ENCODE assay signal across 8 cellular contexts in genomic region chr22:45009881-45010531, GRCh38. TPM values are rescaled to one million over a fixed set of nuclear protein-coding genes. Genes with fewer than 3 reads are reported as not detected.
A peak's percentile ranks its signal among the peaks of the same experiment; 100 is the strongest.
DNase-seq lines count a peak whose midpoint lies in the region; ATAC-seq and TF ChIP-seq lines count a peak whose summit lies in the region.

PHF21B (minus strand) TSS chr22:45010005; CDS start chr22:45009549, 456 bp downstream.

- POLR2A ChIA-PET in activated B cell treated with CpG ODN at 0.5 μM for 24 hours (lab: Charles Lee): no interaction called here

- TF ChIP-seq POLR2A in esophagus squamous epithelium (IDR thresholded peaks at IDR 0.05) (no peak), uterus (IDR thresholded peaks at IDR 0.05) (peak in 1 of 2 donors; percentile 77)

- ATAC-seq in activated B cell treated with CpG ODN at 0.5 μM for 24 hours (ENCODE audit: low read depth) (peak; percentile 10), HG02678 (IDR thresholded peaks at IDR 0.05; ENCODE audit: unreplicated experiment) (no peak), GM18907 (IDR thresholded peaks at IDR 0.05; ENCODE audit: unreplicated experiment) (no peak)

- H3K4me2 ChIP-seq in Loucy (ENCODE audit: low read depth, low read length, poor library complexity, severe bottlenecking): peak within 1 kb of the TSS; percentile 71

- peaks cover 76% of the 10 kb centered on the region for H3K27me3 Mint-ChIP-seq in Calu3 (ENCODE audit: unreplicated experiment)
- peaks cover 50% of the 10 kb centered on the region for H3K27me3 Mint-ChIP-seq in activated B cell treated with CpG ODN at 0.5 μM for 24 hours
- H3K27me3 Mint-ChIP-seq in nephron (ENCODE audit: low read depth): peaks cover 17% of the 10 kb centered on the region

- H3K4me1 ChIP-seq in Loucy (ENCODE audit: insufficient read depth, low read length, poor library complexity, severe bottlenecking) (no peaks in the 10 kb centered on the region), esophagus squamous epithelium (peaks cover 28 to 51% (median 34%) of the 10 kb centered on the region in 3 donors), uterus (peaks cover 0 to 11% of the 10 kb centered on the region in 2 donors)

- H3K36me3 Mint-ChIP-seq in Calu3 (ENCODE audit: insufficient read depth, unreplicated experiment): peaks cover 6% of the 10 kb centered on the region
- H3K36me3 Mint-ChIP-seq in activated B cell treated with CpG ODN at 0.5 μM for 24 hours (ENCODE audit: low read depth): no peaks in the 10 kb centered on the region
- H3K36me3 Mint-ChIP-seq in nephron (ENCODE audit: low read depth): no peaks in the 10 kb centered on the region

- H3K79me2 ChIP-seq in Loucy (ENCODE audit: insufficient read depth, low read length): no peaks in the 10 kb centered on the region

- intact Hi-C loops in Calu3 (cut with micrococcal nuclease; ENCODE audit: unreplicated experiment) (no loop called here), activated B cell treated with CpG ODN at 0.5 μM for 24 hours (cut with micrococcal nuclease) (no loop called here), esophagus squamous epithelium (cut with DNase I) (no loop called here), uterus (cut with DNase I; ENCODE audit: low total_unique reads) (no loop called here)

- WGBS in esophagus squamous epithelium, 2 donors: 1 to 2% methylated on average over 18 to 26 of the region's 80 CpGs

- H3K9me3 ChIP-seq in Loucy (ENCODE audit: insufficient read depth, low read depth, low read length) (no peaks in the 10 kb centered on the region), esophagus squamous epithelium (no peaks in the 10 kb centered on the region), uterus (no peaks in the 10 kb centered on the region)

- H3K4me3 ChIP-seq in Loucy (ENCODE audit: low read length, poor library complexity, severe bottlenecking) (peak within 1 kb of the TSS; percentile 75), esophagus squamous epithelium (peak within 1 kb of the TSS; percentile 28 to 69 (median 48)), uterus (peak within 1 kb of the TSS; percentile 59 to 61)

- CTCF ChIA-PET in Calu3 (lab: Charles Lee) (no interaction called here), activated B cell treated with CpG ODN at 0.5 μM for 24 hours (lab: Charles Lee) (no interaction called here)

- H3K4me3 Mint-ChIP-seq in Calu3 (ENCODE audit: low read depth, unreplicated experiment): peak within 1 kb of the TSS; percentile 64
- H3K4me3 Mint-ChIP-seq in activated B cell treated with CpG ODN at 0.5 μM for 24 hours: peak within 1 kb of the TSS; percentile 84
- peak within 1 kb of the TSS; percentile 92 to 93 (median 92) for H3K4me3 Mint-ChIP-seq in nephron

- H3K27me3 ChIP-seq in Loucy (ENCODE audit: insufficient read depth, low read length, poor library complexity, severe bottlenecking): no peaks in the 10 kb centered on the region
- H3K27me3 ChIP-seq in esophagus squamous epithelium: peaks cover 6 to 99% (median 10%) of the 10 kb centered on the region in 4 donors
- H3K27me3 ChIP-seq in uterus: no peaks in the 10 kb centered on the region

- H3K4me1 Mint-ChIP-seq in Calu3 (ENCODE audit: low read depth, unreplicated experiment): peaks cover 9% of the 10 kb centered on the region
- peaks cover 15% of the 10 kb centered on the region for H3K4me1 Mint-ChIP-seq in activated B cell treated with CpG ODN at 0.5 μM for 24 hours
- peaks cover 25% of the 10 kb centered on the region for H3K4me1 Mint-ChIP-seq in nephron

- TF ChIP-seq CTCF in Calu3 (IDR thresholded peaks at IDR 0.05; ENCODE audit: unreplicated experiment): no peak
- no peak for TF ChIP-seq CTCF in Loucy (conservative IDR thresholded peaks at IDR 0.05; ENCODE audit: low read length)
- no peak for TF ChIP-seq CTCF in activated B cell treated with CpG ODN at 0.5 μM for 24 hours (IDR thresholded peaks at IDR 0.05)
- TF ChIP-seq CTCF in esophagus squamous epithelium (IDR thresholded peaks at IDR 0.05): no peak
- no peak for TF ChIP-seq CTCF in nephron (IDR thresholded peaks at IDR 0.05; ENCODE audit: unreplicated experiment in 3 of 3)
- TF ChIP-seq CTCF in uterus (IDR thresholded peaks at IDR 0.05): no peak

- BruUV-seq in Calu3 (replicated peaks; lab: Mats Ljungman, UMichigan): no TSS peak

- peak within 1 kb of the TSS; percentile 63 for H3K9ac ChIP-seq in Loucy (ENCODE audit: low read depth, low read length, poor library complexity, severe bottlenecking)

- no peaks in the 10 kb centered on the region for H3F3A ChIP-seq in Loucy (ENCODE audit: low read depth)

- no peaks in the 10 kb centered on the region for H3K9me3 Mint-ChIP-seq in Calu3 (ENCODE audit: low read depth, unreplicated experiment)
- H3K9me3 Mint-ChIP-seq in activated B cell treated with CpG ODN at 0.5 μM for 24 hours: no peaks in the 10 kb centered on the region
- no peaks in the 10 kb centered on the region for H3K9me3 Mint-ChIP-seq in nephron

- H4K20me1 ChIP-seq in Loucy (ENCODE audit: insufficient read depth, low read length, poor library complexity, severe bottlenecking): peaks cover 9% of the 10 kb centered on the region

- no peaks in the 10 kb centered on the region for H3K9me2 ChIP-seq in Loucy (replicated peaks; ENCODE audit: low read depth, low read length)

- H3K27ac Mint-ChIP-seq in Calu3 (ENCODE audit: unreplicated experiment) (no peak within 1 kb of the TSS), activated B cell treated with CpG ODN at 0.5 μM for 24 hours (no peak within 1 kb of the TSS), nephron (peak within 1 kb of the TSS; percentile 32 to 87 (median 79))

- H3K36me3 ChIP-seq in Loucy (ENCODE audit: insufficient read depth, low read length): no peaks in the 10 kb centered on the region
- H3K36me3 ChIP-seq in esophagus squamous epithelium: no peaks in the 10 kb centered on the region
- H3K36me3 ChIP-seq in uterus: no peaks in the 10 kb centered on the region

- H3K27ac ChIP-seq in esophagus squamous epithelium: peak within 1 kb of the TSS in 3 of 4 donors; percentile 45 to 83 (median 58)
- H3K27ac ChIP-seq in uterus: peak within 1 kb of the TSS; percentile 90 to 95

- peak within 1 kb of the TSS; percentile 84 for H2AFZ ChIP-seq in Loucy (ENCODE audit: low read length)

- peak; percentile 13 for DNase-seq in Calu3
- DNase-seq in activated B cell treated with CpG ODN at 0.5 μM for 24 hours: no peak
- DNase-seq in esophagus squamous epithelium (lab: John Stamatoyannopoulos, UW): no peak
- DNase-seq in uterus: peak; percentile 66 to 71

RNA-seq across cellular contexts. Expression of gene PHF21B, which starts in this region (rescaled TPM):
- total RNA-seq in Calu3 (2022) (not detected in 2 replicates), activated B cell treated with CpG ODN at 0.5 μM for 24 hours (not detected in 2 replicates), esophagus squamous epithelium (under 1 TPM in 2 of 4 donors, not detected in 2; 0.04 to 0.19 TPM), uterus (10 to 100 TPM in 1 of 4 donors, 1 to 10 TPM in 1, under 1 TPM in 2; under 0.01 to 11.9 (median 2.9) TPM)

Comparison
In these comparisons a context has a peak if more than half of its experiments do, and no peak if none do; other contexts are left out.
1. Peak in DNase-seq in Calu3; RNA of the gene not detected or under 1 TPM.
2. Peak in ATAC-seq in activated B cell treated with CpG ODN at 0.5 μM for 24 hours; RNA of the gene not detected or under 1 TPM.
3. DNase-seq: peak in uterus (2 of 2); none in activated B cell treated with CpG ODN at 0.5 μM for 24 hours (single experiment) and esophagus squamous epithelium (single experiment).
4. H3K27ac Mint-ChIP-seq: peak in nephron (3 of 3); none in Calu3 (single experiment) and activated B cell treated with CpG ODN at 0.5 μM for 24 hours (single experiment).
5. Peak in every context shown above with its lines, with median percentiles within 50 percentile points of each other: H3K4me3 Mint-ChIP-seq and H3K4me3 ChIP-seq.